In the genomic region with DNA sequence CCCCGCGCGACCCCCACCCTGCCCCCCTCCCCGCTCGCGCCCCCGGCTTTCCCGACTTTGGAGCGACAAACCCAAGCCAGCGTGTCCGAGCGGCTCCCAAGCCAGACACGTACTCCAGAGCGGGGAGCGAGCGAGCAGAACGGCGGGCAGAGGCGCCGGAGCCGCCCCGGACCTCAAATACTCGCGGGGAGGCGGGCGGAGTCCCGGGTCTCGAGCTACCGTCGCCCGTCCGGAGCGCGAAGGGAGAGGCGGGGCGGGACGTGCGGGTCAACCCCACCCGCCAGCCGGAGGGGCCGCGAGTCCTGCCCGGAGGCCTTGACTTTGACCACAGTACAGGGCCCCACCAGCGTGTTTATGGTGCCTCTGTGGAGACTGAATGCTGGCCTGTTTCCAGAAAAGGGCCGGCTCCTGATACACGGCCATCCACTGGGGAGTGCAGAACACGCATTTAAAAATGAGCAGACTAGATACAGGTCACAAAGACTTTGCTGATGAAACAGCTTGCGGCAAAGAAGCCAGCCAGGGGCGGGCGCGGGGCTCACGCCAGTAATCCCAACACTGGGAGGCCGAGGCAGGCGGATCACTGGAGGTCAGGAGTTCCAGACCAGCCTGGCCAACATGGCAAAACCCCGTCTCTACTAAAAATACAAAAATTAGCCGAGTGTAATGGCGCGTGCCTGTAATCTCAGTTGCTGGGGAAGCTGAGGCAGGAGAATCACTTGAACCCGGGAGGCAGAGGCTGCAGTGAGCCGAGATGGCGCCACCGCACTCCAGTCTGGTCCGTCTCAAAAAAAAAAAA, we compare ENCODE assay signal across 1 cellular context.
TF ChIP-seq lines count a peak whose summit lies in the region.

Gene SERPINB6 (minus strand): TSS at position 148 of the 799 bp plus-strand sequence. CDS start 12,235 bp downstream, outside the sequence.

TF ChIP-seq in K562, 482 proteins besides CTCF, POLR2A, EP300 and RAD21 (continued from another document and continues in another):
- TF ChIP-seq CREB1 (IDR thresholded peaks at IDR 0.05) (no peak), CREB1 (CRISPR knock-in tag; IDR thresholded peaks at IDR 0.05) (peak; percentile 40; the same call in 1 of the 2 replicates), POLR2G (IDR thresholded peaks at IDR 0.05; ENCODE audit: low read depth, low read length) (peak; percentile 92), DMBX1 (CRISPR knock-in tag; IDR thresholded peaks at IDR 0.05; ENCODE audit: borderline replicate concordance) (peak; percentile 76), CBX1 (IDR thresholded peaks at IDR 0.05; ENCODE audit: low read depth) (peak; percentile 73; the same call in 1 of the 2 replicates), KDM2B (CRISPR knock-in tag; IDR thresholded peaks at IDR 0.05) (peak; percentile 25; the same call in 1 of the 2 replicates), REST (CRISPR knock-in tag; IDR thresholded peaks at IDR 0.05; ENCODE audit: low read depth) (peak; percentile 72), PHF8 (IDR thresholded peaks at IDR 0.05; ENCODE audit: borderline replicate concordance, low read length) (peak; percentile 74; the same call in 1 of the 2 replicates), BRCA1 (IDR thresholded peaks at IDR 0.05) (no peak), BRCA1 (CRISPR knock-in tag; IDR thresholded peaks at IDR 0.05) (no peak), YY1 (IDR thresholded peaks at IDR 0.05; ENCODE audit: borderline replicate concordance in 1 of 3, control insufficient read depth in 1 of 3, extremely low read depth in 1 of 3, insufficient read depth in 3 of 3, insufficient read length in 1 of 3, insufficient replicate concordance in 2 of 3, low read depth in 1 of 3, low read length in 2 of 3) (peak in 1 of 3 experiments; percentile 5), KAT7 (CRISPR knock-in tag; IDR thresholded peaks at IDR 0.05; ENCODE audit: borderline replicate concordance) (0 out of 2 replicates have a peak, but pooled peaks have one; percentile 94), ZNF592 (IDR thresholded peaks at IDR 0.05) (peak; percentile 84), U2AF2 (optimal IDR thresholded peaks at IDR 0.05; ENCODE audit: low read depth, low read length) (no peak), MAZ (CRISPR knock-in tag; conservative IDR thresholded peaks at IDR 0.05 in 1 of 2, IDR thresholded peaks at IDR 0.05 in 1 of 2) (peak; percentile 33 to 85; a peak in 3 of 4 replicates), MIER1 (IDR thresholded peaks at IDR 0.05; ENCODE audit: low read depth) (0 out of 2 replicates have a peak, but pooled peaks have one; percentile 27), SNIP1 (IDR thresholded peaks at IDR 0.05; ENCODE audit: low read depth) (no peak), ESRRA (IDR thresholded peaks at IDR 0.05; ENCODE audit: borderline replicate concordance, low read depth) (peak; percentile 20; the same call in 1 of the 2 replicates), ZNF76 (CRISPR knock-in tag; IDR thresholded peaks at IDR 0.05; ENCODE audit: borderline replicate concordance) (peak; percentile 56), ZFX (CRISPR knock-in tag; IDR thresholded peaks at IDR 0.05) (peak; percentile 93), FOXK1 (CRISPR knock-in tag; IDR thresholded peaks at IDR 0.05; ENCODE audit: borderline replicate concordance) (0 out of 2 replicates have a peak, but pooled peaks have one; percentile 18), ZNF408 (CRISPR knock-in tag; IDR thresholded peaks at IDR 0.05; ENCODE audit: low read depth) (no peak), PHB (CRISPR knock-in tag; IDR thresholded peaks at IDR 0.05) (no peak), TAF9B (IDR thresholded peaks at IDR 0.05; ENCODE audit: partially characterized antibody) (peak; percentile 35), ZNF668 (CRISPR knock-in tag; IDR thresholded peaks at IDR 0.05) (0 out of 2 replicates have a peak, but pooled peaks have one; percentile 38), BRD9 (IDR thresholded peaks at IDR 0.05; ENCODE audit: low read depth, partially characterized antibody) (peak; percentile 61), DPF2 (IDR thresholded peaks at IDR 0.05) (peak; percentile 50), ATF6 (CRISPR knock-in tag; IDR thresholded peaks at IDR 0.05) (no peak)
- TF ChIP-seq, protein P1, sequence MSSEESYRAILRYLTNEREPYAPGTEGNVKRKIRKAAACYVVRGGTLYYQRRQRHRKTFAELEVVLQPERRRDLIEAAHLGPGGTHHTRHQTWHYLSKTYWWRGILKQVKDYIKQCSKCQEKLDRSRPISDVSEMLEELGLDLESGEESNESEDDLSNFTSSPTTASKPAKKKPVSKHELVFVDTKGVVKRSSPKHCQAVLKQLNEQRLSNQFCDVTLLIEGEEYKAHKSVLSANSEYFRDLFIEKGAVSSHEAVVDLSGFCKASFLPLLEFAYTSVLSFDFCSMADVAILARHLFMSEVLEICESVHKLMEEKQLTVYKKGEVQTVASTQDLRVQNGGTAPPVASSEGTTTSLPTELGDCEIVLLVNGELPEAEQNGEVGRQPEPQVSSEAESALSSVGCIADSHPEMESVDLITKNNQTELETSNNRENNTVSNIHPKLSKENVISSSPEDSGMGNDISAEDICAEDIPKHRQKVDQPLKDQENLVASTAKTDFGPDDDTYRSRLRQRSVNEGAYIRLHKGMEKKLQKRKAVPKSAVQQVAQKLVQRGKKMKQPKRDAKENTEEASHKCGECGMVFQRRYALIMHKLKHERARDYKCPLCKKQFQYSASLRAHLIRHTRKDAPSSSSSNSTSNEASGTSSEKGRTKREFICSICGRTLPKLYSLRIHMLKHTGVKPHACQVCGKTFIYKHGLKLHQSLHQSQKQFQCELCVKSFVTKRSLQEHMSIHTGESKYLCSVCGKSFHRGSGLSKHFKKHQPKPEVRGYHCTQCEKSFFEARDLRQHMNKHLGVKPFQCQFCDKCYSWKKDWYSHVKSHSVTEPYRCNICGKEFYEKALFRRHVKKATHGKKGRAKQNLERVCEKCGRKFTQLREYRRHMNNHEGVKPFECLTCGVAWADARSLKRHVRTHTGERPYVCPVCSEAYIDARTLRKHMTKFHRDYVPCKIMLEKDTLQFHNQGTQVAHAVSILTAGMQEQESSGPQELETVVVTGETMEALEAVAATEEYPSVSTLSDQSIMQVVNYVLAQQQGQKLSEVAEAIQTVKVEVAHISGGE (CRISPR knock-in tag; IDR thresholded peaks at IDR 0.05): peak in 1 of 3 experiments; percentile 81; a peak in 2 of 6 replicates
- TF ChIP-seq, protein P2, sequence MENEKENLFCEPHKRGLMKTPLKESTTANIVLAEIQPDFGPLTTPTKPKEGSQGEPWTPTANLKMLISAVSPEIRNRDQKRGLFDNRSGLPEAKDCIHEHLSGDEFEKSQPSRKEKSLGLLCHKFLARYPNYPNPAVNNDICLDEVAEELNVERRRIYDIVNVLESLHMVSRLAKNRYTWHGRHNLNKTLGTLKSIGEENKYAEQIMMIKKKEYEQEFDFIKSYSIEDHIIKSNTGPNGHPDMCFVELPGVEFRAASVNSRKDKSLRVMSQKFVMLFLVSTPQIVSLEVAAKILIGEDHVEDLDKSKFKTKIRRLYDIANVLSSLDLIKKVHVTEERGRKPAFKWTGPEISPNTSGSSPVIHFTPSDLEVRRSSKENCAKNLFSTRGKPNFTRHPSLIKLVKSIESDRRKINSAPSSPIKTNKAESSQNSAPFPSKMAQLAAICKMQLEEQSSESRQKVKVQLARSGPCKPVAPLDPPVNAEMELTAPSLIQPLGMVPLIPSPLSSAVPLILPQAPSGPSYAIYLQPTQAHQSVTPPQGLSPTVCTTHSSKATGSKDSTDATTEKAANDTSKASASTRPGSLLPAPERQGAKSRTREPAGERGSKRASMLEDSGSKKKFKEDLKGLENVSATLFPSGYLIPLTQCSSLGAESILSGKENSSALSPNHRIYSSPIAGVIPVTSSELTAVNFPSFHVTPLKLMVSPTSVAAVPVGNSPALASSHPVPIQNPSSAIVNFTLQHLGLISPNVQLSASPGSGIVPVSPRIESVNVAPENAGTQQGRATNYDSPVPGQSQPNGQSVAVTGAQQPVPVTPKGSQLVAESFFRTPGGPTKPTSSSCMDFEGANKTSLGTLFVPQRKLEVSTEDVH (IDR thresholded peaks at IDR 0.05; ENCODE audit: low read depth, partially characterized antibody): peak; percentile 25
- TF ChIP-seq, protein P3, sequence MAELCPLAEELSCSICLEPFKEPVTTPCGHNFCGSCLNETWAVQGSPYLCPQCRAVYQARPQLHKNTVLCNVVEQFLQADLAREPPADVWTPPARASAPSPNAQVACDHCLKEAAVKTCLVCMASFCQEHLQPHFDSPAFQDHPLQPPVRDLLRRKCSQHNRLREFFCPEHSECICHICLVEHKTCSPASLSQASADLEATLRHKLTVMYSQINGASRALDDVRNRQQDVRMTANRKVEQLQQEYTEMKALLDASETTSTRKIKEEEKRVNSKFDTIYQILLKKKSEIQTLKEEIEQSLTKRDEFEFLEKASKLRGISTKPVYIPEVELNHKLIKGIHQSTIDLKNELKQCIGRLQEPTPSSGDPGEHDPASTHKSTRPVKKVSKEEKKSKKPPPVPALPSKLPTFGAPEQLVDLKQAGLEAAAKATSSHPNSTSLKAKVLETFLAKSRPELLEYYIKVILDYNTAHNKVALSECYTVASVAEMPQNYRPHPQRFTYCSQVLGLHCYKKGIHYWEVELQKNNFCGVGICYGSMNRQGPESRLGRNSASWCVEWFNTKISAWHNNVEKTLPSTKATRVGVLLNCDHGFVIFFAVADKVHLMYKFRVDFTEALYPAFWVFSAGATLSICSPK (IDR thresholded peaks at IDR 0.05; ENCODE audit: borderline replicate concordance): no peak
- TF ChIP-seq, protein P4, sequence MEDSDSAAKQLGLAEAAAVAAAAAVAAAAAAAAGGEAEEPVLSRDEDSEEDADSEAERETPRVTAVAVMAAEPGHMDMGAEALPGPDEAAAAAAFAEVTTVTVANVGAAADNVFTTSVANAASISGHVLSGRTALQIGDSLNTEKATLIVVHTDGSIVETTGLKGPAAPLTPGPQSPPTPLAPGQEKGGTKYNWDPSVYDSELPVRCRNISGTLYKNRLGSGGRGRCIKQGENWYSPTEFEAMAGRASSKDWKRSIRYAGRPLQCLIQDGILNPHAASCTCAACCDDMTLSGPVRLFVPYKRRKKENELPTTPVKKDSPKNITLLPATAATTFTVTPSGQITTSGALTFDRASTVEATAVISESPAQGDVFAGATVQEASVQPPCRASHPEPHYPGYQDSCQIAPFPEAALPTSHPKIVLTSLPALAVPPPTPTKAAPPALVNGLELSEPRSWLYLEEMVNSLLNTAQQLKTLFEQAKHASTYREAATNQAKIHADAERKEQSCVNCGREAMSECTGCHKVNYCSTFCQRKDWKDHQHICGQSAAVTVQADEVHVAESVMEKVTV (CRISPR knock-in tag; IDR thresholded peaks at IDR 0.05): 0 out of 2 replicates have a peak, but pooled peaks have one; percentile 20
